8 cellular contexts compared by ENCODE assay signal in genomic region chr19:23762884-23763711, GRCh38. TPM values are rescaled to one million over a fixed set of nuclear protein-coding genes. Genes with fewer than 3 reads are reported as not detected.
DNase-seq lines count a peak whose midpoint lies in the region; ATAC-seq and TF ChIP-seq lines count a peak whose summit lies in the region.

No MANE protein-coding gene starts in this region.

- intact Hi-C loops in testis (cut with DNase I; ENCODE audit: low total_unique reads) = no loop called here

- peak; percentile 83 for DNase-seq in GM06990 (ENCODE audit: extremely low read depth, insufficient read length)
- peak; percentile 77 for DNase-seq in RKO (ENCODE audit: low spot score)
- DNase-seq in activated naive CD4-positive, alpha-beta T cell treated with anti-CD3 and anti-CD28 coated beads, Interleukin-2, amount 50 U/mL, for 16 hours = peak; percentile 86
- DNase-seq in glutamatergic neuron = peak; percentile 94
- DNase-seq in osteoblast (ENCODE audit: insufficient read length, low spot score, missing footprints) = peak; percentile 89
- peak; percentile 93 for DNase-seq in testis
- no peak for DNase-seq in GM10266 (ENCODE audit: extremely low spot score)

- ATAC-seq in HG02870 (IDR thresholded peaks at IDR 0.05; ENCODE audit: unreplicated experiment) = peak; percentile 53

- H3K4me2 ChIP-seq in osteoblast (ENCODE audit: insufficient read depth, low read length) = peak overlapping the region; percentile 85

- H3K27ac Mint-ChIP-seq in glutamatergic neuron (ENCODE audit: unreplicated experiment) = peak overlapping the region; percentile 92

- no peaks in the 10 kb centered on the region for H3K27me3 ChIP-seq in GM06990 (replicated peaks; ENCODE audit: control insufficient read depth, insufficient read depth, low read length)
- no peaks in the 10 kb centered on the region for H3K27me3 ChIP-seq in osteoblast (ENCODE audit: insufficient read depth, low read length)
- H3K27me3 ChIP-seq in testis = no peaks in the 10 kb centered on the region

- peak overlapping the region; percentile 98 for H3K4me3 Mint-ChIP-seq in glutamatergic neuron (ENCODE audit: unreplicated experiment)

- H3K9me3 ChIP-seq in osteoblast (ENCODE audit: low read depth, low read length) (no peaks in the 10 kb centered on the region), testis (no peaks in the 10 kb centered on the region)

- H3K27me3 Mint-ChIP-seq in glutamatergic neuron (ENCODE audit: unreplicated experiment) = peaks cover 4% of the 10 kb centered on the region

- WGBS in testis, 2 donors = 3 to 7% methylated on average over 29 to 49 of the region's 51 CpGs

- H3K27ac ChIP-seq in osteoblast (ENCODE audit: low read depth, low read length) (no peak overlapping the region), testis (peak overlapping the region in 1 of 2 donors; percentile 54)

- H2AFZ ChIP-seq in osteoblast (ENCODE audit: low read length) = peak overlapping the region; percentile 93

- peak overlapping the region; percentile 84 for H3K4me3 ChIP-seq in GM06990 (replicated peaks; ENCODE audit: low read depth, low read length)
- H3K4me3 ChIP-seq in osteoblast (ENCODE audit: insufficient read depth, low read length) = peak overlapping the region; percentile 73
- peak overlapping the region; percentile 68 to 81 for H3K4me3 ChIP-seq in testis

- peaks cover 9% of the 10 kb centered on the region for H3K9me3 Mint-ChIP-seq in glutamatergic neuron (ENCODE audit: unreplicated experiment)

- H3K4me1 Mint-ChIP-seq in glutamatergic neuron (ENCODE audit: low read depth, unreplicated experiment) = peaks cover 8% of the 10 kb centered on the region

- H3K36me3 Mint-ChIP-seq in glutamatergic neuron (ENCODE audit: unreplicated experiment) = peaks cover 4% of the 10 kb centered on the region

- H3K36me3 ChIP-seq in GM06990 (ENCODE audit: control insufficient read depth, insufficient read depth, low read length) (no peaks in the 10 kb centered on the region), osteoblast (ENCODE audit: insufficient read depth, low read length) (no peaks in the 10 kb centered on the region), testis (ENCODE audit: low read depth, missing control alignments) (no peaks in the 10 kb centered on the region)

- no peaks in the 10 kb centered on the region for H4K20me1 ChIP-seq in osteoblast (ENCODE audit: insufficient read depth, low read length)

- TF ChIP-seq POLR2A in testis (IDR thresholded peaks at IDR 0.05) = no peak

- peaks cover 5% of the 10 kb centered on the region for H3K4me1 ChIP-seq in osteoblast (ENCODE audit: insufficient read depth, low read length)
- H3K4me1 ChIP-seq in testis = peaks cover 3% of the 10 kb centered on the region

- no peaks in the 10 kb centered on the region for H3K79me2 ChIP-seq in osteoblast (ENCODE audit: insufficient read depth, low read length)

- TF ChIP-seq CTCF in GM06990 (IDR thresholded peaks at IDR 0.05; ENCODE audit: insufficient read depth, low read length, poor library complexity, severe bottlenecking) (no peak), glutamatergic neuron (IDR thresholded peaks at IDR 0.05; ENCODE audit: partially characterized antibody, unreplicated experiment) (no peak), osteoblast (IDR thresholded peaks at IDR 0.05; ENCODE audit: extremely low read depth, low read depth, low read length) (no peak), testis (IDR thresholded peaks at IDR 0.05) (no peak), GM10266 (IDR thresholded peaks at IDR 0.05; ENCODE audit: control insufficient read depth, insufficient read depth, low read depth, missing control alignments) (no peak)

RNA-seq across cellular contexts. Expression of gene ZNF681, which starts 4.4 kb away (rescaled TPM):
- total RNA-seq in glutamatergic neuron (ENCODE audit: unreplicated experiment) (8.1 TPM), osteoblast (0.36 and 0.88 TPM in 2 replicates), testis (1 to 10 TPM; 4.5 TPM)
- polyA plus RNA-seq in testis (ENCODE audit: insufficient read depth, low read depth, low replicate concordance) = 1.1 TPM
